ENCODE assay signal across 28 cellular contexts in genomic region chr1:72111662-72112061, GRCh38.
DNase-seq lines count a peak whose midpoint lies in the region; ATAC-seq and TF ChIP-seq lines count a peak whose summit lies in the region.
"Had no signal": no experiment of that assay in that cellular context is flagged by ENCODE, and none has a peak within 500 bp of the region (broad histone marks: within the 10 kb centered on the region; RNA-seq: fewer than 3 reads in every experiment).

No MANE protein-coding gene starts in this region.

- ATAC-seq in GM19035 (IDR thresholded peaks at IDR 0.05; ENCODE audit: unreplicated experiment), result no peak
- ATAC-seq: body of pancreas; HCT116; HepG2; natural killer cell; stimulated activated memory B cell treated with anti-CD40 and anti-IgM and Interleukin-4, amounts not matched to agents 10 μg/mL and 1 μg/mL and 100 μg/mL, for 72 hours had no signal

- no peak for TF ChIP-seq POLR2A in NB4 (IDR thresholded peaks at IDR 0.05; ENCODE audit: extremely low read depth, insufficient read length)

- DNase-seq in HL-60 (ENCODE audit: low read depth in 1 of 2, low spot score in 1 of 2), result peak in 1 of 2 experiments; percentile 26
- DNase-seq in NB4 (ENCODE audit: low read depth), result peak; percentile 25
- DNase-seq in SKM-1 (lab: John Stamatoyannopoulos, UW; ENCODE audit: unreplicated experiment), result peak; percentile 35
- DNase-seq in glomerular endothelial cell (ENCODE audit: extremely low read depth, low read depth, low spot score), result peak; percentile 41
- DNase-seq in stimulated activated CD4-positive, alpha-beta T cell treated with anti-CD3 and anti-CD28 coated beads, Interleukin-4, amount 100 ng/mL, for 4 hours, result no peak
- no peak for DNase-seq in GM13977 (ENCODE audit: low spot score)
- DNase-seq: activated CD4-positive, alpha-beta T cell treated with anti-CD3 and anti-CD28 coated beads, Interleukin-2, amount 50 U/mL, for 48 hours; activated CD4-positive, CD25-positive, alpha-beta regulatory T cell treated with anti-CD3 and anti-CD28 coated beads, Interleukin-2, amount 50 U/mL, for 72 hours; activated naive CD4-positive, alpha-beta T cell treated with anti-CD3 and anti-CD28 coated beads for 36 hours; adrenal gland; body of pancreas; C1 segment of cervical spinal cord; cerebellar nuclear complex; DMS53; dorsolateral prefrontal cortex; hippocampal formation; Karpas-422; natural killer cell; NCI-H1048; NCI-H1694 treated with DMSO at 0.1 percent for 48 hours; NCI-H510A treated with DMSO at 0.1 percent for 48 hours; transverse colon had no signal

- peak overlapping the region; percentile 68 for H3K27ac ChIP-seq in HL-60 (replicated peaks)
- H3K27ac ChIP-seq: adrenal gland, body of pancreas, dorsolateral prefrontal cortex, SJSA1, transverse colon had no signal

- H3K4me3 ChIP-seq in HL-60 (replicated peaks; ENCODE audit: insufficient read depth, low read length) (no peak overlapping the region), NB4 (ENCODE audit: low read depth, low read length) (no peak overlapping the region)
- H3K4me3 ChIP-seq: adrenal gland, body of pancreas, dorsolateral prefrontal cortex, lung, SJSA1, transverse colon had no signal

- TF ChIP-seq CTCF in HL-60 (IDR thresholded peaks at IDR 0.05; ENCODE audit: insufficient read depth, low read length) (no peak), NB4 (IDR thresholded peaks at IDR 0.05; ENCODE audit: low read depth, low read length) (no peak), GM13977 (IDR thresholded peaks at IDR 0.05; ENCODE audit: extremely low read depth, insufficient read depth, missing control alignments) (no peak)

- H3K27me3 ChIP-seq in HL-60 (ENCODE audit: insufficient read depth, poor library complexity, severe bottlenecking), result no peaks in the 10 kb centered on the region
- H3K27me3 ChIP-seq: adrenal gland, body of pancreas, dorsolateral prefrontal cortex, SJSA1, transverse colon had no signal

- in situ Hi-C loops in GM13977 (cut with MboI; ENCODE audit: low pct_unique_long_range_greater_than_20kb, low sequenced_read_pairs, unreplicated experiment), result no loop called here

Comparison
In these comparisons a context has a peak if more than half of its experiments do, and no peak if none do; other contexts are left out.
1. DNase-seq: peak in NB4 (single experiment), SKM-1 (single experiment) and glomerular endothelial cell (single experiment); none in stimulated activated CD4-positive, alpha-beta T cell treated with anti-CD3 and anti-CD28 coated beads, Interleukin-4, amount 100 ng/mL, for 4 hours (0 of 2) and GM13977 (single experiment).